In the genomic region with DNA sequence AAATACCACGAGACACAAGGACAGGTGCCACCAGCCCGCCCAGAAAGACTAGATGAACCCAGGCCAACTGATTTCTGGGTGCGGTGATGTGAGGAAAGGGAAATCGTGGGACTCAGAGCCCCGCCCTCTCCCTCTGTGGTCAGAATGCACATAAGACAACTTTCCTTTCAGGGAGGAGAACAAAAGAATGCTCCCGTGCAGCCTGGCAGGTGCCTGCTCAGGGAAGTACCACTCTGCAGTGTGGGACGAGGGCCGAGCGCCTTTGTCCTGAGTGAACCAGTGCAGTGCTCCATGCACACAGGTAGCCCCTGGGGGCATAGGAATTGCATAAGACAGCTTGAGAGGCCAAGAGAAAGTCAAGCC, we compare ENCODE assay signal across 8 cellular contexts.
DNase-seq lines count a peak whose midpoint lies in the region; ATAC-seq and TF ChIP-seq lines count a peak whose summit lies in the region.

No MANE protein-coding gene starts in this region.

- H3K27ac ChIP-seq in body of pancreas: peak overlapping the region in 2 of 4 donors; percentile 1 to 25

- no peak overlapping the region for H3K4me3 ChIP-seq in body of pancreas

- WGBS in body of pancreas, 2 donors: 47 to 85% methylated on average over 7 to 9 of the region's 9 CpGs

- intact Hi-C loops in body of pancreas (cut with DNase I): no loop called here

- no peaks in the 10 kb centered on the region for H3K4me1 ChIP-seq in body of pancreas

- H3K9me3 ChIP-seq in body of pancreas: no peaks in the 10 kb centered on the region

- no peaks in the 10 kb centered on the region for H3K36me3 ChIP-seq in body of pancreas (replicated peaks in 1 of 2; ENCODE audit: insufficient read depth in 1 of 2, low read depth in 2 of 2)

- TF ChIP-seq CTCF in body of pancreas (IDR thresholded peaks at IDR 0.05): no peak

- peak in 4 of 5 donors; percentile 31 to 74 (median 48) for DNase-seq in T-helper 1 cell
- DNase-seq in body of pancreas: peak in 1 of 4 donors; percentile 11
- peak; percentile 36 to 37 for DNase-seq in stimulated activated CD4-positive, alpha-beta T cell treated with anti-CD3 and anti-CD28 coated beads, Interleukin-15, amount 100 ng/mL, for 48 hours (ENCODE audit: low read depth in 2 of 2)
- DNase-seq in DMS 273 treated with DMSO at 0.1 percent for 48 hours (lab: John Stamatoyannopoulos, UW): no peak
- DNase-seq in C1 segment of cervical spinal cord (lab: John Stamatoyannopoulos, UW): no peak
- DNase-seq in globus pallidus (ENCODE audit: low spot score): no peak

- no peaks in the 10 kb centered on the region for H3K27me3 ChIP-seq in body of pancreas

- peak; percentile 52 for ATAC-seq in GM21576 (IDR thresholded peaks at IDR 0.05; ENCODE audit: unreplicated experiment)
- peak; percentile 25 for ATAC-seq in body of pancreas
- no peak for ATAC-seq in GM21423 (IDR thresholded peaks at IDR 0.05; ENCODE audit: unreplicated experiment)

- TF ChIP-seq POLR2A in body of pancreas (IDR thresholded peaks at IDR 0.05): no peak

Comparison
In these comparisons a context has a peak if more than half of its experiments do, and no peak if none do; other contexts are left out.
1. DNase-seq: peak in T-helper 1 cell (4 of 5) and stimulated activated CD4-positive, alpha-beta T cell treated with anti-CD3 and anti-CD28 coated beads, Interleukin-15, amount 100 ng/mL, for 48 hours (2 of 2); none in DMS 273 treated with DMSO at 0.1 percent for 48 hours (single experiment), C1 segment of cervical spinal cord (0 of 14) and globus pallidus (single experiment).